In genomic region chr1:212287995-212288394, GRCh38 we compare ENCODE assay signal across 8 cellular contexts. TPM values are rescaled to one million over a fixed set of nuclear protein-coding genes. Genes with fewer than 3 reads are reported as not detected.
A peak's percentile ranks its signal among the peaks of the same experiment; 100 is the strongest.
DNase-seq lines count a peak whose midpoint lies in the region; ATAC-seq and TF ChIP-seq lines count a peak whose summit lies in the region.
"Not testable (repeated sequence)": the region's sequence is repeated elsewhere in the genome, so short reads cannot be mapped to it uniquely, and the experiment has no call there.

No MANE protein-coding gene starts in this region.

- intact Hi-C loops in OCI-LY7 (cut with micrococcal nuclease; ENCODE audit: unreplicated experiment) (loop anchor here (5.0 to 10.0 kb wide), 6 partner anchors 167 to 1031 kb away; partner anchors contain the start of genes LPGAT1, RCOR3 and TRAF5), colonic mucosa (cut with DNase I) (loop anchor here (5.0 kb wide), 1 partner anchor 56 kb away; no protein-coding TSS in a partner anchor), heart left ventricle (cut with DNase I) (loop anchor here in 9 of 10 donors (2.0 to 10.0 kb wide), 13 partner anchors 56 to 217 kb away; no protein-coding TSS in a partner anchor)
- intact Hi-C loops in uterus (cut with DNase I; ENCODE audit: low total_unique reads): not testable (repeated sequence)

- H3K36me3 Mint-ChIP-seq in activated T-cell treated with anti-CD3 and anti-CD28 coated beads, Interleukin-2, amount 50 U/mL, for 72 hours (ENCODE audit: insufficient read depth in 2 of 2): not testable (repeated sequence)

- not testable (repeated sequence) for H3K27me3 Mint-ChIP-seq in activated T-cell treated with anti-CD3 and anti-CD28 coated beads, Interleukin-2, amount 50 U/mL, for 72 hours (ENCODE audit: low read depth)

- not testable (repeated sequence) for H3K9me3 ChIP-seq in OCI-LY7 (ENCODE audit: low read length); colonic mucosa; heart left ventricle; muscle layer of duodenum (ENCODE audit: control insufficient read depth in 1 of 2, low read length in 2 of 2); skeletal muscle tissue (ENCODE audit: control insufficient read depth in 3 of 3, low read length in 3 of 3); uterus

- H3K27ac ChIP-seq in OCI-LY7 (ENCODE audit: low read depth, low read length, poor library complexity, severe bottlenecking); colonic mucosa; muscle layer of duodenum (ENCODE audit: low read length): not testable (repeated sequence)
- peak overlapping the region in 11 of 12 donors; percentile 9 to 100 (median 99) for H3K27ac ChIP-seq in heart left ventricle
- H3K27ac ChIP-seq in skeletal muscle tissue (ENCODE audit: low read depth, low read length): peak overlapping the region; percentile 23
- H3K27ac ChIP-seq in uterus: peak overlapping the region; percentile 12 to 15

- peaks cover 33% of the 10 kb centered on the region for H4K20me1 ChIP-seq in OCI-LY7 (ENCODE audit: insufficient read depth, low read length)

- peak overlapping the region; percentile 85 for H3K4me3 Mint-ChIP-seq in activated T-cell treated with anti-CD3 and anti-CD28 coated beads, Interleukin-2, amount 50 U/mL, for 72 hours

- peaks cover 67% of the 10 kb centered on the region for H3K79me2 ChIP-seq in OCI-LY7 (ENCODE audit: insufficient read depth, low read depth, low read length)

- H2AFZ ChIP-seq in OCI-LY7 (ENCODE audit: low read length): not testable (repeated sequence)

- H3K4me1 Mint-ChIP-seq in activated T-cell treated with anti-CD3 and anti-CD28 coated beads, Interleukin-2, amount 50 U/mL, for 72 hours (ENCODE audit: low read depth): peaks cover 69% of the 10 kb centered on the region

- not testable (repeated sequence) for H3K36me3 ChIP-seq in OCI-LY7 (ENCODE audit: insufficient read depth, low read length); colonic mucosa; heart left ventricle; muscle layer of duodenum (ENCODE audit: control insufficient read depth in 1 of 2, insufficient read depth in 2 of 2, low read length in 2 of 2); skeletal muscle tissue (ENCODE audit: control insufficient read depth in 3 of 3, insufficient read depth in 3 of 3, low read length in 3 of 3); uterus

- not testable (repeated sequence) for H3K27me3 ChIP-seq in colonic mucosa; heart left ventricle; muscle layer of duodenum (ENCODE audit: low read depth, low read length); skeletal muscle tissue (ENCODE audit: control insufficient read depth in 3 of 3, insufficient read depth in 3 of 3, low read length in 3 of 3); uterus

- not testable (repeated sequence) for H3K9me2 ChIP-seq in OCI-LY7 (ENCODE audit: insufficient read depth, low read length)

- H3K4me2 ChIP-seq in OCI-LY7 (ENCODE audit: low read length): peak overlapping the region; percentile 78

- H3K4me3 ChIP-seq in GM12864 (ENCODE audit: low read depth, low read length) (peak overlapping the region; percentile 26; the same call in 1 of the 2 replicates), OCI-LY7 (ENCODE audit: low read depth, low read length, poor library complexity, severe bottlenecking) (peak overlapping the region; percentile 80), colonic mucosa (peak overlapping the region; percentile 85), heart left ventricle (peak overlapping the region; percentile 2 to 98 (median 92)), muscle layer of duodenum (ENCODE audit: low read depth in 1 of 2, low read length in 2 of 2) (peak overlapping the region; percentile 12 to 40), skeletal muscle tissue (ENCODE audit: low read length in 3 of 3) (peak overlapping the region; percentile 61 to 99 (median 93)), uterus (peak overlapping the region; percentile 67 to 89)

- POLR2A ChIA-PET in OCI-LY7 (lab: Charles Lee): not testable (repeated sequence)

- BruUV-seq in OCI-LY7 (replicated peaks; lab: Mats Ljungman, UMichigan): not testable (repeated sequence)

- not testable (repeated sequence) for DNase-seq in GM12864 (ENCODE audit: low read depth); OCI-LY7 (ENCODE audit: low spot score); activated T-cell treated with anti-CD3 and anti-CD28 coated beads, Interleukin-2, amount 50 U/mL, for 72 hours; colonic mucosa; heart left ventricle; uterus

- not testable (repeated sequence) for TF ChIP-seq POLR2A in heart left ventricle (IDR thresholded peaks at IDR 0.05); uterus (IDR thresholded peaks at IDR 0.05)

- CTCF ChIA-PET in OCI-LY7 (lab: Charles Lee; ENCODE audit: unreplicated experiment): not testable (repeated sequence)

- H3K27ac Mint-ChIP-seq in activated T-cell treated with anti-CD3 and anti-CD28 coated beads, Interleukin-2, amount 50 U/mL, for 72 hours: not testable (repeated sequence)

- TF ChIP-seq CTCF in GM12864 (IDR thresholded peaks at IDR 0.05; ENCODE audit: low read depth, low read length, missing control alignments); OCI-LY7 (conservative IDR thresholded peaks at IDR 0.05; ENCODE audit: low read length); colonic mucosa (IDR thresholded peaks at IDR 0.05); heart left ventricle (IDR thresholded peaks at IDR 0.05); uterus (IDR thresholded peaks at IDR 0.05): not testable (repeated sequence)

- H3K4me1 ChIP-seq in OCI-LY7 (ENCODE audit: insufficient read depth, low read length, poor library complexity, severe bottlenecking): peaks cover 55% of the 10 kb centered on the region
- peaks cover 20% of the 10 kb centered on the region for H3K4me1 ChIP-seq in colonic mucosa
- peaks cover 7 to 70% (median 48%) of the 10 kb centered on the region in 12 donors for H3K4me1 ChIP-seq in heart left ventricle
- H3K4me1 ChIP-seq in muscle layer of duodenum (ENCODE audit: control insufficient read depth in 1 of 2, insufficient read depth in 2 of 2, low read length in 2 of 2): peaks cover 3 to 51% of the 10 kb centered on the region in 2 donors
- H3K4me1 ChIP-seq in skeletal muscle tissue (ENCODE audit: control insufficient read depth in 3 of 3, insufficient read depth in 3 of 3, low read length in 3 of 3): peaks cover 33 to 41% (median 40%) of the 10 kb centered on the region in 3 donors
- peaks cover 0 to 16% of the 10 kb centered on the region in 2 donors for H3K4me1 ChIP-seq in uterus

- not testable (repeated sequence) for H3K9me3 Mint-ChIP-seq in activated T-cell treated with anti-CD3 and anti-CD28 coated beads, Interleukin-2, amount 50 U/mL, for 72 hours

- H3K9ac ChIP-seq in colonic mucosa (ENCODE audit: low read depth in 2 of 2, low read length in 2 of 2): not testable (repeated sequence)
- peak overlapping the region in 2 of 3 donors; percentile 35 to 94 for H3K9ac ChIP-seq in skeletal muscle tissue (ENCODE audit: low read depth in 1 of 3, low read length in 3 of 3)

- ATAC-seq in activated T-cell treated with anti-CD3 and anti-CD28 coated beads, Interleukin-2, amount 50 U/mL, for 72 hours (replicated peaks in 1 of 2); heart left ventricle: not testable (repeated sequence)

- 39 to 69% (median 62%) methylated on average over 9 of the region's 9 CpGs for WGBS in heart left ventricle, 4 donors

RNA-seq across cellular contexts. Expression of gene PPP2R5A, which starts 2.8 kb away (rescaled TPM):
- total RNA-seq in OCI-LY7 (2014; rRNA removed; shearing (Covaris generic)): 26.8 and 28.0 TPM in 2 replicates
- total RNA-seq in OCI-LY7 (2022) (36.0 and 37.7 TPM in 2 replicates), colonic mucosa (10 to 100 TPM; 62.4 to 78.2 TPM), heart left ventricle (100 to 1,000 TPM in 1 of 9 donors, 10 to 100 TPM in 8; 52.0 to 102 (median 63.5) TPM), skeletal muscle tissue (29.2 TPM), uterus (10 to 100 TPM; 14.9 to 44.4 (median 34.6) TPM)
- total RNA-seq in activated T-cell treated with anti-CD3 and anti-CD28 coated beads, Interleukin-2, amount 50 U/mL, for 72 hours: 10 to 100 TPM; 43.7 to 52.0 TPM
- polyA plus RNA-seq in heart left ventricle: 100 to 1,000 TPM in 1 of 2 donors, 10 to 100 TPM in 1; 44.7 to 108 TPM

Comparison
In these comparisons a context has a peak if more than half of its experiments do, and no peak if none do; other contexts are left out.
1. H3K4me3 ChIP-seq: peak in every context shown above with its lines; median percentile 93 in skeletal muscle tissue; 92 in heart left ventricle; 85 in colonic mucosa; 80 in OCI-LY7; 78 in uterus; 26 in GM12864; 26 in muscle layer of duodenum.